In genomic region chr17:14387036-14387435, GRCh38 we compare ENCODE assay signal across 19 cellular contexts.
"Had no signal": no experiment of that assay in that cellular context is flagged by ENCODE, and none has a peak within 500 bp of the region (broad histone marks: within the 10 kb centered on the region; RNA-seq: fewer than 3 reads in every experiment).

No MANE protein-coding gene starts in this region.

- H3K27ac ChIP-seq: dorsolateral prefrontal cortex, neutrophil, pancreas, suprapubic skin, tibial artery, upper lobe of left lung, uterus had no signal

- H3K4me1 ChIP-seq: pancreas, suprapubic skin, tibial artery, upper lobe of left lung, uterus had no signal

- H3K27me3 Mint-ChIP-seq: memory B cell; stimulated activated naive CD8-positive, alpha-beta T cell treated with anti-CD3 and anti-CD28 coated beads, Interleukin-15, amount 100 ng/mL, for 72 hours had no signal

- H3K4me3 Mint-ChIP-seq: memory B cell; natural killer cell; stimulated activated naive CD8-positive, alpha-beta T cell treated with anti-CD3 and anti-CD28 coated beads, Interleukin-15, amount 100 ng/mL, for 72 hours had no signal

- H3K4me3 ChIP-seq: dorsolateral prefrontal cortex, lung, pancreas, smooth muscle cell, suprapubic skin, tibial artery, upper lobe of left lung, uterus had no signal

- H3K4me2 ChIP-seq: smooth muscle cell had no signal

- H3K9me3 ChIP-seq: neutrophil, pancreas, suprapubic skin, tibial artery, upper lobe of left lung, uterus had no signal

- H3K36me3 ChIP-seq: neutrophil, pancreas, suprapubic skin, tibial artery, upper lobe of left lung, uterus had no signal

- H3K27ac Mint-ChIP-seq: memory B cell; natural killer cell; stimulated activated naive CD8-positive, alpha-beta T cell treated with anti-CD3 and anti-CD28 coated beads, Interleukin-15, amount 100 ng/mL, for 72 hours had no signal

- H3K4me1 Mint-ChIP-seq: memory B cell; natural killer cell; stimulated activated naive CD8-positive, alpha-beta T cell treated with anti-CD3 and anti-CD28 coated beads, Interleukin-15, amount 100 ng/mL, for 72 hours had no signal

- DNase-seq: dorsolateral prefrontal cortex; effector CD4-positive, alpha-beta T cell; head of caudate nucleus; natural killer cell; pancreas; stimulated activated CD4-positive, alpha-beta T cell treated with anti-CD3 and anti-CD28 coated beads, Interleukin-12 subunit alpha, Interleukin-12 subunit beta, amount 100 ng/mL, for 4 hours; stimulated activated CD4-positive, alpha-beta T cell treated with anti-CD3 and anti-CD28 coated beads, Interleukin-1b, Interleukin-23, amount 100 ng/mL, for 48 hours; stimulated activated CD4-positive, alpha-beta T cell treated with anti-CD3 and anti-CD28 coated beads, Interleukin-4, amount 100 ng/mL, for 1 hour; stimulated activated CD8-positive, alpha-beta memory T cell treated with anti-CD3 and anti-CD28 coated beads, Interleukin-4, amount 100 ng/mL, for 48 hours; stimulated activated naive CD4-positive, alpha-beta T cell; stimulated activated naive CD8-positive, alpha-beta T cell treated with anti-CD3 and anti-CD28 coated beads, Interleukin-15, amount 100 ng/mL, for 72 hours; tibial artery; upper lobe of left lung; uterus had no signal

- H3K27me3 ChIP-seq: neutrophil, pancreas, suprapubic skin, tibial artery, upper lobe of left lung, uterus had no signal
